Comparison of ENCODE assay signal across 21 cellular contexts in the genomic region with DNA sequence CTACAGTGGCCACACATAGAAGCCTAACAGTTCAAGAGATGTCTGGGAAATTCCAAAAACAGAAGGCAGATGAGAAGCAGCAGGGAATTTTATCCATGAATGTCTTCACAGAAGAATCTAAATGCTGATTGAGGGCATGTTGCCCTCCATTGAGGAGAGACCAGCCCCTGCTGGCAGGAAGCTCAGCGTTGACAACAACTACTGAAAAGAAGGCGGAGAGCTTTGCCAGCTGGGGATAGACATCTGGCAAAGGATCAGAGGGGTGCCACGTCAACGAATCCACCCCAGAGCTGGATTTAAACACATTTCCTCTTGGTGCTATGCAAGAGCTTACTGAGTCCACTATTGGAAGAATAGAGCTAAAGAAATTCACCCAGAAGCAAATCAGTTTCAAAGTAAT.
DNase-seq lines count a peak whose midpoint lies in the region; ATAC-seq lines count a peak whose summit lies in the region.
"Had no signal": no experiment of that assay in that cellular context is flagged by ENCODE, and none has a peak within 500 bp of the region (broad histone marks: within the 10 kb centered on the region; RNA-seq: fewer than 3 reads in every experiment).

No MANE protein-coding gene starts in this region.

- DNase-seq in HT1080 (ENCODE audit: low read depth) = peak; percentile 7
- DNase-seq in NCI-H446 treated with DMSO at 0.1 percent for 48 hours (lab: John Stamatoyannopoulos, UW) = peak; percentile 90
- peak; percentile 66 for DNase-seq in occipital lobe (lab: John Stamatoyannopoulos, UW)
- no peak for DNase-seq in HPDE6-E6E7 (ENCODE audit: extremely low spot score)
- DNase-seq in AG20443 (ENCODE audit: low spot score) = no peak
- DNase-seq: activated CD4-positive, alpha-beta T cell treated with anti-CD3 and anti-CD28 coated beads for 48 hours; activated naive CD4-positive, alpha-beta T cell treated with anti-CD3 and anti-CD28 coated beads for 36 hours; dermis blood vessel endothelial cell; NCI-H187 treated with DMSO at 0.1 percent for 48 hours; NCI-H526; SK-N-SH; stimulated activated CD4-positive, alpha-beta T cell treated with anti-CD3 and anti-CD28 coated beads, Interleukin-12 subunit alpha, Interleukin-12 subunit beta, amount 100 ng/mL, for 4 hours; trophoblast cell had no signal

- H3K4me3 ChIP-seq in ectodermal cell (ENCODE audit: insufficient read depth, low read depth, low read length) = no peak overlapping the region
- H3K4me3 ChIP-seq: BLaER1, esophagus muscularis mucosa had no signal

- no peaks in the 10 kb centered on the region for H3K27me3 ChIP-seq in ectodermal cell (ENCODE audit: control insufficient read depth, insufficient read depth, low read length, poor library complexity, severe bottlenecking)
- H3K27me3 ChIP-seq: BLaER1, esophagus muscularis mucosa had no signal

- no peaks in the 10 kb centered on the region for H3K36me3 ChIP-seq in ectodermal cell (ENCODE audit: control insufficient read depth, insufficient read depth, low read length)
- H3K36me3 ChIP-seq: BLaER1, esophagus muscularis mucosa had no signal

- peaks cover 7% of the 10 kb centered on the region for H3K4me1 ChIP-seq in ectodermal cell (ENCODE audit: control insufficient read depth, insufficient read depth, low read length)
- H3K4me1 ChIP-seq: BLaER1, esophagus muscularis mucosa had no signal

- no peak for ATAC-seq in esophagus mucosa
- ATAC-seq: HCT116; natural killer cell treated with Interleukin-12 subunit alpha and Interleukin-12 subunit beta and Interleukin-15 and Interleukin-18, amount 100 ng/mL, for 72 hours; Panc1; stimulated activated effector memory CD8-positive, alpha-beta T cell treated with anti-CD3 and anti-CD28 coated beads, Interleukin-12 subunit alpha, Interleukin-12 subunit beta, amount 100 ng/mL, for 72 hours had no signal

- peak overlapping the region; percentile 52 for H3K27ac ChIP-seq in ectodermal cell (ENCODE audit: insufficient read depth, low read depth, low read length, poor library complexity, severe bottlenecking)
- H3K27ac ChIP-seq: BLaER1, esophagus muscularis mucosa had no signal

- no peaks in the 10 kb centered on the region for H3K9me3 ChIP-seq in ectodermal cell (ENCODE audit: control insufficient read depth, low read length)
- H3K9me3 ChIP-seq: BLaER1, esophagus muscularis mucosa, SK-N-SH had no signal

- WGBS in ectodermal cell, 2 experiments = 12 to 14% methylated on average over 4 of the region's 4 CpGs

Comparison
In these comparisons a context has a peak if more than half of its experiments do, and no peak if none do; other contexts are left out.
1. DNase-seq: peak in HT1080 (single experiment), NCI-H446 treated with DMSO at 0.1 percent for 48 hours (single experiment) and occipital lobe (single experiment); none in HPDE6-E6E7 (single experiment) and AG20443 (single experiment).